In the genomic region with DNA sequence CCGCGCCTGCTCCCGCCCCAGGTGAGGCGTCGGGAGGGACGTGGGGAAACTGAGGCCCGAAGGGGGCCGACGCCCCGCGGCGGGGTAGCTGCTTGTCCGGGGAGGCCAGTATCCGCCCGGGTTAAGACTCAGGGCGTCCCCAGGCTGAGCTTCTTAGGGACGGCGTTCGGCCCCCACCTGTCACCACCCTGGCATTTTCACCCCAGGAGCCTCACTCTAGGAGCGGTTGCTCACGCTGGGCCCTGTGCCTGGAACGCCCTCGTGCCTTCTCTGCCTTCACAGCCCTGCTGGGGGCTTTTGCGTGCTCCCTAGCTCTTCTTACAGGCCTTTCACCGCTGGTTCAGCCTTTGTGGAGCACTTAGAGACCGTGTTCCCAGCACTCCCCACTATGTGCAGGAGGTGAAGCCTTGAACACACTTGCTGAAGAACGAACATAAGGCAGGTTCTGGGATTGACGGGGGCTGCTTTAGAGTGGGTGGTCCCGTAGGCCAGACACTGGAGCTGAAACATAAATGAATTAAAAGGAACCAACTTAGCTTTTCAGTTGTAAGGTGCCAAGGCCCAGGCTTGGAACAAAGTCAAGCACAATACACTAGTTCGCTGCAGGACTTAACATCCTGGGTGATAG, we compare ENCODE assay signal across 8 cellular contexts. TPM values are rescaled to one million over a fixed set of nuclear protein-coding genes. Genes with fewer than 3 reads are reported as not detected.
DNase-seq lines count a peak whose midpoint lies in the region; ATAC-seq and TF ChIP-seq lines count a peak whose summit lies in the region.

No MANE protein-coding gene starts in this region.

- intact Hi-C loops in activated CD8-positive, alpha-beta T cell treated with anti-CD3 and anti-CD28 coated beads for 36 hours (cut with micrococcal nuclease) = no loop called here

- H3K9me3 Mint-ChIP-seq in activated CD8-positive, alpha-beta T cell treated with anti-CD3 and anti-CD28 coated beads for 36 hours = no peaks in the 10 kb centered on the region
- H3K9me3 Mint-ChIP-seq in effector memory CD8-positive, alpha-beta T cell = peaks cover 0 to 4% of the 10 kb centered on the region in 2 donors
- no peaks in the 10 kb centered on the region for H3K9me3 Mint-ChIP-seq in mesothelial cell of epicardium

- H3K4me3 ChIP-seq in DND-41 (ENCODE audit: low read depth in 1 of 2, low read length in 2 of 2) (peak overlapping the region; percentile 43 to 81), stomach smooth muscle (ENCODE audit: low read length in 2 of 2) (peak overlapping the region; percentile 83 to 93)

- TF ChIP-seq CTCF in DND-41 (IDR thresholded peaks at IDR 0.05; ENCODE audit: borderline replicate concordance, extremely low read depth, low read length, poor library complexity, severe bottlenecking) (no peak), mesothelial cell of epicardium (IDR thresholded peaks at IDR 0.05; ENCODE audit: unreplicated experiment) (no peak)
- TF ChIP-seq CTCF in activated CD8-positive, alpha-beta T cell treated with anti-CD3 and anti-CD28 coated beads for 36 hours (IDR thresholded peaks at IDR 0.05) = no peak

- H3K27ac ChIP-seq in DND-41 (ENCODE audit: low read length) (peak overlapping the region; percentile 75), stomach smooth muscle (ENCODE audit: low read length) (peak overlapping the region; percentile 87)

- peaks cover 2% of the 10 kb centered on the region for H3K36me3 Mint-ChIP-seq in activated CD8-positive, alpha-beta T cell treated with anti-CD3 and anti-CD28 coated beads for 36 hours (ENCODE audit: low read depth)
- peaks cover 41% of the 10 kb centered on the region for H3K36me3 Mint-ChIP-seq in effector memory CD8-positive, alpha-beta T cell (ENCODE audit: insufficient read depth)
- H3K36me3 Mint-ChIP-seq in mesothelial cell of epicardium = no peaks in the 10 kb centered on the region

- POLR2A ChIA-PET in activated CD8-positive, alpha-beta T cell treated with anti-CD3 and anti-CD28 coated beads for 36 hours (lab: Charles Lee) = interaction anchor here (0.9 to 2.5 kb wide), 5 partner anchors 11 to 232 kb away, joined by 3 to 10 read pairs (median 4); a partner anchor contains a TSS

- DNase-seq in DND-41 = peak; percentile 47
- DNase-seq in M059J (ENCODE audit: low read depth) = peak; percentile 34
- peak; percentile 49 for DNase-seq in activated CD8-positive, alpha-beta T cell treated with anti-CD3 and anti-CD28 coated beads for 36 hours
- peak; percentile 32 to 46 (median 36) for DNase-seq in effector memory CD8-positive, alpha-beta T cell
- peak in 1 of 2 experiments; percentile 52 for DNase-seq in mesothelial cell of epicardium (ENCODE audit: low spot score in 2 of 2, unreplicated experiment in 2 of 2)

- H3K27me3 ChIP-seq in DND-41 (ENCODE audit: insufficient read depth, low read length, poor library complexity) (no peaks in the 10 kb centered on the region), stomach smooth muscle (ENCODE audit: control insufficient read depth in 1 of 2, insufficient read depth in 2 of 2, low read length in 2 of 2) (no peaks in the 10 kb centered on the region)

- no peaks in the 10 kb centered on the region for H3K27me3 Mint-ChIP-seq in activated CD8-positive, alpha-beta T cell treated with anti-CD3 and anti-CD28 coated beads for 36 hours
- H3K27me3 Mint-ChIP-seq in effector memory CD8-positive, alpha-beta T cell = no peaks in the 10 kb centered on the region
- no peaks in the 10 kb centered on the region for H3K27me3 Mint-ChIP-seq in mesothelial cell of epicardium (ENCODE audit: low read depth)

- peak overlapping the region; percentile 92 for H3K9ac ChIP-seq in DND-41 (ENCODE audit: low read depth, low read length)
- peak overlapping the region; percentile 95 to 98 for H3K9ac ChIP-seq in stomach smooth muscle (ENCODE audit: low read length in 2 of 2)

- H3K36me3 ChIP-seq in DND-41 (ENCODE audit: insufficient read depth, low read length) (peaks cover 17% of the 10 kb centered on the region), stomach smooth muscle (ENCODE audit: control insufficient read depth in 2 of 2, insufficient read depth in 2 of 2, low read length in 2 of 2) (no peaks in the 10 kb centered on the region)

- H2AFZ ChIP-seq in DND-41 (ENCODE audit: low read depth, low read length) = peak overlapping the region; percentile 81

- ATAC-seq in DND-41 (ENCODE audit: insufficient read depth, low read depth) (peak; percentile 21), GM21737 (IDR thresholded peaks at IDR 0.05; ENCODE audit: unreplicated experiment) (peak; percentile 11), GM21619 (IDR thresholded peaks at IDR 0.05; ENCODE audit: unreplicated experiment) (no peak)
- ATAC-seq in activated CD8-positive, alpha-beta T cell treated with anti-CD3 and anti-CD28 coated beads for 36 hours = peak; percentile 5
- ATAC-seq in effector memory CD8-positive, alpha-beta T cell (replicated peaks) = peak; percentile 43

- peak overlapping the region; percentile 97 for H3K4me2 ChIP-seq in DND-41 (ENCODE audit: insufficient read depth, low read length)

- peak overlapping the region; percentile 88 for H3K27ac Mint-ChIP-seq in activated CD8-positive, alpha-beta T cell treated with anti-CD3 and anti-CD28 coated beads for 36 hours
- peak overlapping the region; percentile 100 for H3K27ac Mint-ChIP-seq in effector memory CD8-positive, alpha-beta T cell
- peak overlapping the region; percentile 97 for H3K27ac Mint-ChIP-seq in mesothelial cell of epicardium

- H3K4me1 Mint-ChIP-seq in activated CD8-positive, alpha-beta T cell treated with anti-CD3 and anti-CD28 coated beads for 36 hours (ENCODE audit: low read depth) = peaks cover 36% of the 10 kb centered on the region
- H3K4me1 Mint-ChIP-seq in effector memory CD8-positive, alpha-beta T cell (ENCODE audit: low read depth in 2 of 2) = peaks cover 26 to 30% of the 10 kb centered on the region in 2 donors
- peaks cover 33% of the 10 kb centered on the region for H3K4me1 Mint-ChIP-seq in mesothelial cell of epicardium

- CTCF ChIA-PET in activated CD8-positive, alpha-beta T cell treated with anti-CD3 and anti-CD28 coated beads for 36 hours (lab: Charles Lee) = interaction anchor here (1.3 to 1.8 kb wide), 3 partner anchors 11 to 16 kb away, joined by 3 to 5 read pairs (median 4); a partner anchor contains a TSS

- H3K4me3 Mint-ChIP-seq in activated CD8-positive, alpha-beta T cell treated with anti-CD3 and anti-CD28 coated beads for 36 hours = peak overlapping the region; percentile 88
- peak overlapping the region; percentile 94 to 97 for H3K4me3 Mint-ChIP-seq in effector memory CD8-positive, alpha-beta T cell
- peak overlapping the region; percentile 88 for H3K4me3 Mint-ChIP-seq in mesothelial cell of epicardium

- H4K20me1 ChIP-seq in DND-41 (ENCODE audit: insufficient read depth, low read length) = no peaks in the 10 kb centered on the region

- H3K79me2 ChIP-seq in DND-41 (ENCODE audit: insufficient read depth, low read length) = peaks cover 23% of the 10 kb centered on the region

- H3K4me1 ChIP-seq in DND-41 (ENCODE audit: insufficient read depth, low read length) (peaks cover 55% of the 10 kb centered on the region), stomach smooth muscle (ENCODE audit: control insufficient read depth, insufficient read depth, low read length) (peaks cover 36% of the 10 kb centered on the region)

- H3K9me3 ChIP-seq in DND-41 (ENCODE audit: insufficient read depth, low read length, severe bottlenecking) (no peaks in the 10 kb centered on the region), stomach smooth muscle (ENCODE audit: control insufficient read depth in 2 of 2, low read length in 2 of 2) (no peaks in the 10 kb centered on the region)

RNA-seq across cellular contexts. Expression of a gene that starts 0.6 kb away (rescaled TPM):
- 3.4 and 4.6 TPM in 2 replicates for total RNA-seq in M059J (2014; rRNA removed; shearing (Covaris generic))
- total RNA-seq in activated CD8-positive, alpha-beta T cell treated with anti-CD3 and anti-CD28 coated beads for 36 hours = 10 to 100 TPM; 16.7 to 18.6 TPM
- total RNA-seq in mesothelial cell of epicardium = 17.0 to 20.1 TPM (median 19.2 TPM) in 3 replicates

RNA-seq across cellular contexts. Expression of a gene that starts 15.2 kb away (rescaled TPM):
- 27.3 and 44.3 TPM in 2 replicates for total RNA-seq in M059J (2014; rRNA removed; shearing (Covaris generic))
- 1 to 10 TPM; 6.2 to 6.6 TPM for total RNA-seq in activated CD8-positive, alpha-beta T cell treated with anti-CD3 and anti-CD28 coated beads for 36 hours
- total RNA-seq in mesothelial cell of epicardium = 33.7 to 37.2 TPM (median 34.9 TPM) in 3 replicates

RNA-seq across cellular contexts. Expression of a gene that starts 42.5 kb away (rescaled TPM):
- total RNA-seq in M059J (2014; rRNA removed; shearing (Covaris generic)) = 33.8 and 36.1 TPM in 2 replicates
- total RNA-seq in activated CD8-positive, alpha-beta T cell treated with anti-CD3 and anti-CD28 coated beads for 36 hours = 10 to 100 TPM; 47.8 to 52.2 TPM
- total RNA-seq in mesothelial cell of epicardium = 24.3 to 28.5 TPM (median 26.8 TPM) in 3 replicates

RNA-seq across cellular contexts. Expression of a gene that starts 42.6 kb away (rescaled TPM):
- total RNA-seq in M059J (2014; rRNA removed; shearing (Covaris generic)) = 4.4 and 6.2 TPM in 2 replicates
- 1 to 10 TPM; 4.7 to 5.0 TPM for total RNA-seq in activated CD8-positive, alpha-beta T cell treated with anti-CD3 and anti-CD28 coated beads for 36 hours
- total RNA-seq in mesothelial cell of epicardium = 29.8 to 35.0 TPM (median 30.0 TPM) in 3 replicates
